11 cellular contexts compared by ENCODE assay signal in genomic region chr18:8611916-8612576, GRCh38. TPM values are rescaled to one million over a fixed set of nuclear protein-coding genes. Genes with fewer than 3 reads are reported as not detected.
A peak's percentile ranks its signal among the peaks of the same experiment; 100 is the strongest.
DNase-seq lines count a peak whose midpoint lies in the region; ATAC-seq and TF ChIP-seq lines count a peak whose summit lies in the region.
"Had no signal": no experiment of that assay in that cellular context is flagged by ENCODE, and none has a peak within 500 bp of the region (broad histone marks: within the 10 kb centered on the region; RNA-seq: fewer than 3 reads in every experiment).

No MANE protein-coding gene starts in this region.

- H3K9ac ChIP-seq in neuronal stem cell (ENCODE audit: low read depth, low read length, poor library complexity), result no peak overlapping the region

- CTCF ChIA-PET in RWPE1 (lab: Yijun Ruan, JAX), result no interaction called here

- H3K9me3 ChIP-seq in thoracic aorta (no peaks in the 10 kb centered on the region), neuronal stem cell (replicated peaks in 1 of 2; ENCODE audit: control insufficient read depth in 2 of 2, insufficient read depth in 1 of 2, low read depth in 1 of 2, low read length in 2 of 2) (no peaks in the 10 kb centered on the region)
- H3K9me3 ChIP-seq: gastroesophageal sphincter had no signal

- no peak overlapping the region for H4K8ac ChIP-seq in neuronal stem cell (ENCODE audit: low read depth, low read length)

- H3K79me1 ChIP-seq in neuronal stem cell (ENCODE audit: low read depth, low read length), result peaks cover 14% of the 10 kb centered on the region

- no peak overlapping the region for H2BK120ac ChIP-seq in neuronal stem cell (ENCODE audit: low read depth, low read length)

- no peak overlapping the region for H2AFZ ChIP-seq in neuronal stem cell (ENCODE audit: low read length)

- no peak overlapping the region for H2BK5ac ChIP-seq in neuronal stem cell (ENCODE audit: low read length)

- no peak for DNase-seq in activated T-cell treated with anti-CD3 and anti-CD28 coated beads, Interleukin-2, amount 50 U/mL, for 4 hours
- no peak for DNase-seq in activated T-cell treated with anti-CD3 and anti-CD28 coated beads for 4 hours
- no peak for DNase-seq in RWPE1 (ENCODE audit: low spot score)
- no peak for DNase-seq in glutamatergic neuron
- no peak for DNase-seq in thoracic aorta (ENCODE audit: low spot score)
- DNase-seq in neuronal stem cell (ENCODE audit: low spot score), result no peak
- no peak for DNase-seq in cerebellum (ENCODE audit: low spot score)
- no peak for DNase-seq in T1000 (lab: John Stamatoyannopoulos, UW)
- DNase-seq: OCI-M1 had no signal

- H3K27ac ChIP-seq in RWPE1, result peak overlapping the region; percentile 28
- no peak overlapping the region for H3K27ac ChIP-seq in thoracic aorta
- no peak overlapping the region for H3K27ac ChIP-seq in neuronal stem cell (replicated peaks; ENCODE audit: low read length)
- H3K27ac ChIP-seq: C4-2B had no signal

- no peak overlapping the region for H3K14ac ChIP-seq in neuronal stem cell (ENCODE audit: low read length)

- H3K4me3 ChIP-seq in thoracic aorta, result peak overlapping the region; percentile 96
- H3K4me3 ChIP-seq in neuronal stem cell (ENCODE audit: low read length in 2 of 2), result no peak overlapping the region

- H2AK5ac ChIP-seq in neuronal stem cell (ENCODE audit: low read depth, low read length), result no peak overlapping the region

- no CpG with 5 or more reads among the region's 17 CpGs for WGBS in neuronal stem cell (ENCODE audit: extremely low coverage in 2 of 2, insufficient read length in 2 of 2, insufficient replicate concordance in 1 of 2), 2 donors

- TF ChIP-seq CTCF in RWPE1 (conservative IDR thresholded peaks at IDR 0.05; ENCODE audit: low read depth) (no peak), glutamatergic neuron (IDR thresholded peaks at IDR 0.05; ENCODE audit: partially characterized antibody, unreplicated experiment) (no peak), thoracic aorta (IDR thresholded peaks at IDR 0.05) (no peak)

- H2BK15ac ChIP-seq in neuronal stem cell (ENCODE audit: low read length), result no peak overlapping the region

- H3K4me1 ChIP-seq in thoracic aorta (ENCODE audit: control insufficient read depth in 1 of 2, low read depth in 2 of 2), result peaks cover 30 to 73% of the 10 kb centered on the region in 2 donors
- H3K4me1 ChIP-seq in neuronal stem cell (ENCODE audit: control insufficient read depth in 2 of 2, insufficient read depth in 1 of 2, low read depth in 1 of 2, low read length in 2 of 2), result peaks cover 7 to 9% of the 10 kb centered on the region in 2 donors

- POLR2A ChIA-PET in RWPE1 (lab: Yijun Ruan, JAX; ENCODE audit: low non-redundant PET), result no interaction called here

- no peaks in the 10 kb centered on the region for H3K9me3 Mint-ChIP-seq in activated T-cell treated with anti-CD3 and anti-CD28 coated beads, Interleukin-2, amount 50 U/mL, for 4 hours
- H3K9me3 Mint-ChIP-seq in glutamatergic neuron (ENCODE audit: unreplicated experiment), result peaks cover 6% of the 10 kb centered on the region

- no peaks in the 10 kb centered on the region for H3K27me3 ChIP-seq in thoracic aorta (replicated peaks; ENCODE audit: insufficient read depth)
- peaks cover 0 to 13% (median 0%) of the 10 kb centered on the region in 3 experiments for H3K27me3 ChIP-seq in neuronal stem cell (ENCODE audit: control insufficient read depth in 3 of 3, insufficient read depth in 3 of 3, low read depth in 1 of 3, low read length in 3 of 3)
- H3K27me3 ChIP-seq: gastroesophageal sphincter had no signal

- H3K18ac ChIP-seq in neuronal stem cell (ENCODE audit: low read length), result no peak overlapping the region

- peak overlapping the region; percentile 52 for H3K27ac Mint-ChIP-seq in glutamatergic neuron (ENCODE audit: unreplicated experiment)

- H3K36me3 Mint-ChIP-seq in activated T-cell treated with anti-CD3 and anti-CD28 coated beads, Interleukin-2, amount 50 U/mL, for 4 hours (ENCODE audit: insufficient read depth), result peaks cover 9% of the 10 kb centered on the region
- no peaks in the 10 kb centered on the region for H3K36me3 Mint-ChIP-seq in glutamatergic neuron (ENCODE audit: unreplicated experiment)

- no peak overlapping the region for H3K4ac ChIP-seq in neuronal stem cell (ENCODE audit: low read length)

- H3K4me2 ChIP-seq in neuronal stem cell (ENCODE audit: insufficient read depth, low read length, poor library complexity, severe bottlenecking), result no peak overlapping the region

- H3K4me1 Mint-ChIP-seq in activated T-cell treated with anti-CD3 and anti-CD28 coated beads, Interleukin-2, amount 50 U/mL, for 4 hours (ENCODE audit: low read depth), result peaks cover 67% of the 10 kb centered on the region
- H3K4me1 Mint-ChIP-seq in glutamatergic neuron (ENCODE audit: low read depth, unreplicated experiment), result peaks cover 33% of the 10 kb centered on the region

- no peak overlapping the region for H2BK12ac ChIP-seq in neuronal stem cell (ENCODE audit: low read length)

- peaks cover 5% of the 10 kb centered on the region for H3K27me3 Mint-ChIP-seq in activated T-cell treated with anti-CD3 and anti-CD28 coated beads, Interleukin-2, amount 50 U/mL, for 4 hours (ENCODE audit: low read depth)
- peaks cover 12% of the 10 kb centered on the region for H3K27me3 Mint-ChIP-seq in glutamatergic neuron (ENCODE audit: unreplicated experiment)

- ATAC-seq in activated T-cell treated with anti-CD3 and anti-CD28 coated beads, Interleukin-2, amount 50 U/mL, for 4 hours, result no peak
- ATAC-seq in thoracic aorta (ENCODE audit: insufficient number of reproducible peaks, low FRiP score, low read depth), result no peak
- ATAC-seq: gastroesophageal sphincter had no signal

- H3K23ac ChIP-seq in neuronal stem cell (ENCODE audit: low read depth, low read length, poor library complexity), result no peak overlapping the region

- H4K91ac ChIP-seq in neuronal stem cell (ENCODE audit: low read depth, low read length, poor library complexity), result no peak overlapping the region

- no peaks in the 10 kb centered on the region for H3K36me3 ChIP-seq in thoracic aorta
- peaks cover 4 to 31% of the 10 kb centered on the region in 2 donors for H3K36me3 ChIP-seq in neuronal stem cell (replicated peaks in 1 of 2; ENCODE audit: control insufficient read depth in 2 of 2, insufficient read depth in 2 of 2, low read length in 2 of 2)
- H3K36me3 ChIP-seq: gastroesophageal sphincter had no signal

- peak overlapping the region; percentile 93 for H3K4me3 Mint-ChIP-seq in activated T-cell treated with anti-CD3 and anti-CD28 coated beads, Interleukin-2, amount 50 U/mL, for 4 hours
- peak overlapping the region; percentile 84 for H3K4me3 Mint-ChIP-seq in glutamatergic neuron (ENCODE audit: unreplicated experiment)

RNA-seq across cellular contexts. Expression of gene RAB12, which starts 2.8 kb away (rescaled TPM):
- total RNA-seq in activated T-cell treated with anti-CD3 and anti-CD28 coated beads, Interleukin-2, amount 50 U/mL, for 4 hours, result 10 to 100 TPM; 13.0 to 15.4 (median 13.6) TPM
- total RNA-seq in glutamatergic neuron (ENCODE audit: unreplicated experiment) (28.8 TPM), thoracic aorta (10 to 100 TPM; 40.1 to 55.0 TPM), cerebellum (49.7 TPM)
- 28.5 TPM for polyA plus RNA-seq in neuronal stem cell (2013, experiment 1 of 2)
- polyA plus RNA-seq in neuronal stem cell (2013, experiment 2 of 2), result 28.9 TPM
